Comparison of ENCODE assay signal across 19 cellular contexts in genomic region chrX:68589372-68589753, GRCh38. TPM values are rescaled to one million over a fixed set of nuclear protein-coding genes. Genes with fewer than 3 reads are reported as not detected.
DNase-seq lines count a peak whose midpoint lies in the region; ATAC-seq, FAIRE-seq and TF ChIP-seq lines count a peak whose summit lies in the region.
"Had no signal": no experiment of that assay in that cellular context is flagged by ENCODE, and none has a peak within 500 bp of the region (broad histone marks: within the 10 kb centered on the region; RNA-seq: fewer than 3 reads in every experiment).

No MANE protein-coding gene starts in this region.

- H2BK5ac ChIP-seq in trophoblast cell (ENCODE audit: low read depth, low read length, poor library complexity), result no peak overlapping the region

- H3K4me1 ChIP-seq in HepG2 (ENCODE audit: insufficient read depth, low read length), result no peaks in the 10 kb centered on the region
- no peaks in the 10 kb centered on the region for H3K4me1 ChIP-seq in right lobe of liver
- peaks cover 16% of the 10 kb centered on the region for H3K4me1 ChIP-seq in PC-9 (replicated peaks; ENCODE audit: insufficient read depth)
- H3K4me1 ChIP-seq in K562 (replicated peaks in 1 of 2; ENCODE audit: control insufficient read depth in 2 of 2, insufficient read depth in 2 of 2, low read length in 2 of 2), result peaks cover 0 to 17% of the 10 kb centered on the region in 2 experiments; a peak in 2 of 5 replicates
- peaks cover 6 to 9% of the 10 kb centered on the region in 2 experiments for H3K4me1 ChIP-seq in trophoblast cell (ENCODE audit: control insufficient read depth in 1 of 2, insufficient read depth in 2 of 2, low read length in 2 of 2)
- H3K4me1 ChIP-seq: HAP-1 had no signal

- peaks cover 4% of the 10 kb centered on the region for H3K79me1 ChIP-seq in trophoblast cell (ENCODE audit: low read length)

- H3K23ac ChIP-seq in trophoblast cell (ENCODE audit: low read length), result no peak overlapping the region

- peaks cover 14% of the 10 kb centered on the region for H3K9me3 Mint-ChIP-seq in osteocyte (ENCODE audit: unreplicated experiment)

- H3K27ac ChIP-seq in HepG2 (ENCODE audit: extremely low read length, insufficient read depth, low read length), result no peak overlapping the region
- H3K27ac ChIP-seq in right lobe of liver, result no peak overlapping the region
- peak overlapping the region; percentile 72 for H3K27ac ChIP-seq in PC-9
- peak overlapping the region; percentile 76 for H3K27ac ChIP-seq in K562 (ENCODE audit: extremely low read depth, low read depth, low read length)
- peak overlapping the region; percentile 53 for H3K27ac ChIP-seq in trophoblast cell (ENCODE audit: low read depth, low read length)
- H3K27ac ChIP-seq: BLaER1 treated with 17β-estradiol and CSF1 and Interleukin-3, amounts not matched to agents 10 nM and 100 nM; GM23248; HL-60 had no signal

- no peaks in the 10 kb centered on the region for H3K27me3 Mint-ChIP-seq in osteocyte (ENCODE audit: unreplicated experiment)
- H3K27me3 Mint-ChIP-seq: B cell had no signal

- H3K4me3 ChIP-seq in HepG2 (replicated peaks in 1 of 3; ENCODE audit: insufficient read depth in 1 of 3, low read depth in 2 of 3, low read length in 3 of 3), result no peak overlapping the region
- no peak overlapping the region for H3K4me3 ChIP-seq in right lobe of liver
- no peak overlapping the region for H3K4me3 ChIP-seq in PC-9
- H3K4me3 ChIP-seq in K562, result no peak overlapping the region
- no peak overlapping the region for H3K4me3 ChIP-seq in trophoblast cell (ENCODE audit: low read depth, low read length)
- H3K4me3 ChIP-seq: BLaER1 treated with 17β-estradiol and CSF1 and Interleukin-3, amounts not matched to agents 10 nM and 100 nM; GM12878; GM23248; HAP-1 had no signal

- TF ChIP-seq RAD21 in HepG2 (CRISPR knock-in tag; IDR thresholded peaks at IDR 0.05) (no peak), K562 (CRISPR knock-in tag; conservative IDR thresholded peaks at IDR 0.05 in 1 of 2, IDR thresholded peaks at IDR 0.05 in 1 of 2) (0 out of 4 replicates have a peak, but pooled peaks of 1 of the 2 experiments have one; percentile 6)

- H3K27me3 ChIP-seq in HepG2 (ENCODE audit: control insufficient read depth in 1 of 2, insufficient read depth in 2 of 2, low read length in 2 of 2), result no peaks in the 10 kb centered on the region
- no peaks in the 10 kb centered on the region for H3K27me3 ChIP-seq in right lobe of liver
- H3K27me3 ChIP-seq in PC-9 (ENCODE audit: insufficient read depth, low read depth), result no peaks in the 10 kb centered on the region
- no peaks in the 10 kb centered on the region for H3K27me3 ChIP-seq in K562 (ENCODE audit: control insufficient read depth in 2 of 2, insufficient read depth in 2 of 2, low read length in 2 of 2)
- H3K27me3 ChIP-seq in trophoblast cell (ENCODE audit: insufficient read depth, low read length), result no peaks in the 10 kb centered on the region

- CTCF ChIA-PET in HepG2 (lab: Yijun Ruan, JAX; ENCODE audit: low intra/inter-chr PET ratio, low total read pairs) (no interaction called here), PC-9 (lab: Charles Lee) (no interaction called here), K562 (lab: Yijun Ruan, JAX; ENCODE audit: low intra/inter-chr PET ratio) (no interaction called here)

- no peaks in the 10 kb centered on the region for H3K79me2 ChIP-seq in HepG2 (ENCODE audit: insufficient read depth, low read length)
- no peaks in the 10 kb centered on the region for H3K79me2 ChIP-seq in PC-9 (ENCODE audit: low read depth)
- no peaks in the 10 kb centered on the region for H3K79me2 ChIP-seq in K562 (ENCODE audit: control insufficient read depth, insufficient read depth, low read length)
- H3K79me2 ChIP-seq in trophoblast cell (ENCODE audit: control insufficient read depth, insufficient read depth, low read length, poor library complexity), result no peaks in the 10 kb centered on the region

- H4K20me1 ChIP-seq in HepG2 (ENCODE audit: insufficient read depth, low read length) (no peaks in the 10 kb centered on the region), PC-9 (ENCODE audit: insufficient read depth) (no peaks in the 10 kb centered on the region), K562 (replicated peaks; ENCODE audit: control insufficient read depth, insufficient read depth, low read length) (no peaks in the 10 kb centered on the region)
- H4K20me1 ChIP-seq: BLaER1 treated with 17β-estradiol and CSF1 and Interleukin-3, amounts not matched to agents 10 nM and 100 nM had no signal

- H3K18ac ChIP-seq in trophoblast cell (ENCODE audit: low read length), result no peak overlapping the region

- BruUV-seq in HepG2 (replicated peaks; lab: Mats Ljungman, UMichigan) (no TSS peak), PC-9 (replicated peaks; lab: Mats Ljungman, UMichigan) (no TSS peak), K562 (replicated peaks; lab: Mats Ljungman, UMichigan) (no TSS peak)

- H3K36me3 ChIP-seq in HepG2 (replicated peaks in 1 of 2; ENCODE audit: control insufficient read depth in 1 of 2, insufficient read depth in 2 of 2, low read length in 2 of 2) (no peaks in the 10 kb centered on the region), right lobe of liver (no peaks in the 10 kb centered on the region), PC-9 (ENCODE audit: low read depth) (no peaks in the 10 kb centered on the region), K562 (ENCODE audit: control insufficient read depth, insufficient read depth, low read length) (no peaks in the 10 kb centered on the region), trophoblast cell (ENCODE audit: control insufficient read depth in 1 of 2, insufficient read depth in 2 of 2, low read length in 2 of 2) (peaks cover 0 to 3% of the 10 kb centered on the region in 2 experiments)
- H3K36me3 ChIP-seq: BLaER1 treated with 17β-estradiol and CSF1 and Interleukin-3, amounts not matched to agents 10 nM and 100 nM; HAP-1 had no signal

- 0 out of 2 replicates have a peak, but pooled peaks cover 3% of the 10 kb centered on the region for H3F3A ChIP-seq in PC-9 (ENCODE audit: insufficient read depth, low read depth)

- no peak for TF ChIP-seq EP300 in HepG2 (IDR thresholded peaks at IDR 0.05; ENCODE audit: low read depth in 2 of 2, low read length in 2 of 2)
- TF ChIP-seq EP300 in HepG2 (CRISPR knock-in tag; IDR thresholded peaks at IDR 0.05; ENCODE audit: borderline replicate concordance), result no peak
- TF ChIP-seq EP300 in K562 (IDR thresholded peaks at IDR 0.05; ENCODE audit: low read length), result no peak

- ATAC-seq in HepG2 (peak; percentile 53), right lobe of liver (no peak), K562 (peak; percentile 46)
- ATAC-seq: CD8-positive, alpha-beta T cell; GM12878 had no signal

- POLR2A ChIA-PET in HepG2 (lab: Yijun Ruan, JAX), result no interaction called here
- POLR2A ChIA-PET in PC-9 (lab: Charles Lee; ENCODE audit: unreplicated experiment), result interaction anchor here (0.6 kb wide), 2 partner anchors 18 to 240 kb away, joined by 4 to 6 read pairs; partner anchors contain the start of gene EFNB1
- POLR2A ChIA-PET in K562 (lab: Yijun Ruan, JAX), result interaction anchor here (0.5 to 1.2 kb wide), 2 partner anchors 17 to 46 kb away, joined by 3 to 5 read pairs; no protein-coding TSS in a partner anchor

- H3K36me3 Mint-ChIP-seq in osteocyte (ENCODE audit: unreplicated experiment), result no peaks in the 10 kb centered on the region

- H3K9me3 ChIP-seq in HepG2 (ENCODE audit: low read length) (no peaks in the 10 kb centered on the region), right lobe of liver (no peaks in the 10 kb centered on the region), PC-9 (ENCODE audit: insufficient read depth, low read depth) (no peaks in the 10 kb centered on the region; the same call in 1 of the 2 replicates), K562 (replicated peaks; ENCODE audit: control insufficient read depth, insufficient read depth, low read depth, low read length) (no peaks in the 10 kb centered on the region; the same call in 1 of the 2 replicates), trophoblast cell (ENCODE audit: insufficient read depth, low read depth, low read length) (no peaks in the 10 kb centered on the region)
- H3K9me3 ChIP-seq: HAP-1 had no signal

- DNase-seq in HepG2 (ENCODE audit: low spot score) (no peak), right lobe of liver (no peak), PC-9 (no peak), K562 (ENCODE audit: extremely low read depth in 1 of 4, low spot score in 3 of 4) (no peak), trophoblast cell (no peak), NCI-H1694 treated with DMSO at 0.1 percent for 48 hours (lab: John Stamatoyannopoulos, UW) (no peak), osteocyte (ENCODE audit: extremely low spot score, unreplicated experiment) (no peak)
- DNase-seq in activated CD4-positive, CD25-positive, alpha-beta regulatory T cell (lab: John Stamatoyannopoulos, UW), result no peak
- DNase-seq: Calu3; CD8-positive, alpha-beta T cell; DMS79 treated with DMSO at 0.1 percent for 48 hours had no signal

- no peaks in the 10 kb centered on the region for H3K9me1 ChIP-seq in K562 (ENCODE audit: control insufficient read depth, insufficient read depth, low read length)

- peak overlapping the region; percentile 82 for H4K91ac ChIP-seq in trophoblast cell (ENCODE audit: low read depth, low read length)

- peak overlapping the region; percentile 85 for H2BK12ac ChIP-seq in trophoblast cell (ENCODE audit: low read length)

- H3K4me2 ChIP-seq in HepG2 (ENCODE audit: low read depth, low read length) (no peak overlapping the region), PC-9 (0 out of 2 replicates have a peak overlapping the region, but pooled peaks have one; percentile 28), K562 (ENCODE audit: insufficient read depth, low read length) (no peak overlapping the region), trophoblast cell (ENCODE audit: low read length) (no peak overlapping the region)
- H3K4me2 ChIP-seq: BLaER1 treated with 17β-estradiol and CSF1 and Interleukin-3, amounts not matched to agents 10 nM and 100 nM had no signal

- H4K12ac ChIP-seq in trophoblast cell (ENCODE audit: low read depth, low read length), result no peak overlapping the region

- H3K27ac Mint-ChIP-seq in osteocyte (ENCODE audit: unreplicated experiment), result no peak overlapping the region
- H3K27ac Mint-ChIP-seq: B cell; CD8-positive, alpha-beta T cell; IgD-negative memory B cell had no signal

- H3K4me1 Mint-ChIP-seq in osteocyte (ENCODE audit: unreplicated experiment), result no peaks in the 10 kb centered on the region
- H3K4me1 Mint-ChIP-seq: B cell, IgD-negative memory B cell had no signal

- H3K4ac ChIP-seq in trophoblast cell (ENCODE audit: low read depth, low read length), result no peak overlapping the region

- intact Hi-C loops in HepG2 (cut with micrococcal nuclease; ENCODE audit: unreplicated experiment), result no loop called here
- intact Hi-C loops in right lobe of liver (cut with DNase I), result no loop called here
- intact Hi-C loops in PC-9 (cut with micrococcal nuclease; ENCODE audit: unreplicated experiment), result no loop called here
- intact Hi-C loops in K562 (cut with micrococcal nuclease), result no loop called here

- FAIRE-seq in HepG2 (lab: Jason Lieb, UNC), result no peak
- peak; percentile 15 for FAIRE-seq in K562 (lab: Jason Lieb, UNC)
- FAIRE-seq: GM12878, GM18507 had no signal

- H2AFZ ChIP-seq in HepG2 (ENCODE audit: low read length) (no peak overlapping the region), PC-9 (peak overlapping the region; percentile 52; the same call in 1 of the 2 replicates), K562 (ENCODE audit: low read depth, low read length) (peak overlapping the region; percentile 90), trophoblast cell (ENCODE audit: insufficient read depth, low read length, poor library complexity) (no peak overlapping the region)
- H2AFZ ChIP-seq: GM23248 had no signal

- TF ChIP-seq CTCF in HepG2 (CRISPR knock-in tag; IDR thresholded peaks at IDR 0.05) (no peak), right lobe of liver (IDR thresholded peaks at IDR 0.05) (no peak), PC-9 (conservative IDR thresholded peaks at IDR 0.05) (no peak), K562 (IDR thresholded peaks at IDR 0.05 in 2 of 3, conservative IDR thresholded peaks at IDR 0.05 in 1 of 3; ENCODE audit: insufficient read depth in 2 of 3, low read depth in 1 of 3, low read length in 3 of 3) (no peak), osteocyte (IDR thresholded peaks at IDR 0.05) (no peak)

- no peak overlapping the region for H2AK5ac ChIP-seq in trophoblast cell (ENCODE audit: low read length)

- peak overlapping the region; percentile 49 for H2BK120ac ChIP-seq in trophoblast cell (ENCODE audit: insufficient read depth, low read length, poor library complexity)

- no peak overlapping the region for H3K14ac ChIP-seq in trophoblast cell (ENCODE audit: low read length)

- H4K8ac ChIP-seq in trophoblast cell (ENCODE audit: low read depth, low read length), result no peak overlapping the region

- in situ Hi-C loops in HepG2 (cut with HindIII; ENCODE audit: extremely low pct_ligation_motif_present, low pct_unique_long_range_greater_than_20kb) (no loop called here), K562 (cut with MboI) (no loop called here)

- H3K9ac ChIP-seq in HepG2 (ENCODE audit: insufficient read depth, low read depth, low read length), result no peak overlapping the region
- peak overlapping the region; percentile 46 to 78; a peak in 3 of 4 replicates for H3K9ac ChIP-seq in K562 (ENCODE audit: insufficient read depth in 1 of 2, low read depth in 2 of 2, low read length in 2 of 2)
- no peak overlapping the region for H3K9ac ChIP-seq in trophoblast cell (ENCODE audit: low read length)
- H3K9ac ChIP-seq: BLaER1 treated with 17β-estradiol and CSF1 and Interleukin-3, amounts not matched to agents 10 nM and 100 nM; GM23248 had no signal

- H3K4me3 Mint-ChIP-seq in osteocyte (ENCODE audit: unreplicated experiment), result no peak overlapping the region
- H3K4me3 Mint-ChIP-seq: B cell; CD8-positive, alpha-beta T cell; IgD-negative memory B cell had no signal

- TF ChIP-seq POLR2A in HepG2 (IDR thresholded peaks at IDR 0.05; ENCODE audit: insufficient read depth in 1 of 2, low read depth in 2 of 2, low read length in 2 of 2), result no peak
- TF ChIP-seq POLR2A in right lobe of liver (IDR thresholded peaks at IDR 0.05), result no peak
- no peak for TF ChIP-seq POLR2A in K562 (conservative IDR thresholded peaks at IDR 0.05)

- H3K9me2 ChIP-seq in PC-9 (ENCODE audit: insufficient read depth), result no peaks in the 10 kb centered on the region

RNA-seq across cellular contexts. Expression of gene STARD8, which starts 58.1 kb away (rescaled TPM):
- total RNA-seq in HepG2 (2016; rRNA removed; fragmentation: Illumina TruSeq; extraction: Trizol), result 0.02 TPM in 1 of 2 replicates, not detected in the other
- total RNA-seq in HepG2 (2016; cell fraction: cytosol; rRNA removed; fragmentation: Illumina TruSeq; extraction: Trizol; ENCODE audit: low read depth), result not detected in 2 replicates
- not detected in 2 replicates for total RNA-seq in HepG2 (2016; cell fraction: insoluble cytoplasmic fraction; rRNA removed; fragmentation: Illumina TruSeq; extraction: Trizol)
- total RNA-seq in HepG2 (2016; cell fraction: membrane; rRNA removed; fragmentation: Illumina TruSeq; extraction: Trizol), result not detected in 2 replicates
- not detected in 2 replicates for total RNA-seq in HepG2 (2016; cell fraction: nucleus; rRNA removed; fragmentation: Illumina TruSeq; extraction: Trizol)
- 0.09 and 0.10 TPM in 2 replicates for polyA plus RNA-seq in HepG2 (2011; rRNA removed)
- polyA plus RNA-seq in HepG2 (2011; cell fraction: cytosol; rRNA removed), result 0.03 and 0.15 TPM in 2 replicates
- polyA plus RNA-seq in HepG2 (2011; cell fraction: nucleus; rRNA removed), result 0.23 and 0.26 TPM in 2 replicates
- polyA plus RNA-seq in HepG2 (2012), result 0.03 and 0.05 TPM in 2 replicates
- not detected in 2 replicates for polyA plus RNA-seq in HepG2 (2016; cell fraction: cytosol; fragmentation: Illumina TruSeq; extraction: Trizol; ENCODE audit: low read depth)
- not detected in 2 replicates for polyA plus RNA-seq in HepG2 (2016; cell fraction: insoluble cytoplasmic fraction; fragmentation: Illumina TruSeq; extraction: Trizol; ENCODE audit: low read depth)
- polyA plus RNA-seq in HepG2 (2016; cell fraction: membrane; fragmentation: Illumina TruSeq; extraction: Trizol; ENCODE audit: low read depth), result not detected in 2 replicates
- polyA plus RNA-seq in HepG2 (2016; cell fraction: nucleus; fragmentation: Illumina TruSeq; extraction: Trizol; ENCODE audit: insufficient read depth, low read depth), result not detected in 2 replicates
- polyA minus RNA-seq in HepG2 (2011; rRNA and poly(A)+ RNA removed; ENCODE audit: low replicate concordance), result 0.22 and 4.6 TPM in 2 replicates
- polyA minus RNA-seq in HepG2 (2011; cell fraction: cytosol; rRNA and poly(A)+ RNA removed), result not detected in 2 replicates
- 0.12 and 0.13 TPM in 2 replicates for polyA minus RNA-seq in HepG2 (2011; cell fraction: nucleus; rRNA and poly(A)+ RNA removed)
- total RNA-seq in right lobe of liver, result 10 to 100 TPM in 1 of 6 experiments, 1 to 10 TPM in 5; 6.6 to 11.5 (median 7.6) TPM
- 1.6 and 2.2 TPM in 2 replicates for total RNA-seq in PC-9 (2021)
- 38.1 and 60.0 TPM in 2 replicates for total RNA-seq in K562 (2011; cell fraction: chromatin; rRNA removed; ENCODE audit: low replicate concordance)
- total RNA-seq in K562 (2011; cell fraction: nucleolus; rRNA removed), result 38.0 TPM in 2 replicates
- 29.8 and 33.7 TPM in 2 replicates for total RNA-seq in K562 (2011; cell fraction: nucleoplasm; rRNA removed)
- 19.9 and 27.1 TPM in 2 replicates for total RNA-seq in K562 (2014; rRNA removed)
- 8.0 and 9.1 TPM in 2 replicates for total RNA-seq in K562 (2014; rRNA removed; fragmentation: Illumina TruSeq; extraction: Trizol)
- 8.5 and 9.2 TPM in 2 replicates for total RNA-seq in K562 (2015; rRNA removed; fragmentation: Illumina TruSeq; extraction: Trizol)
- total RNA-seq in K562 (2021), result 30.2 and 35.0 TPM in 2 replicates
- polyA plus RNA-seq in K562 (2011; rRNA removed), result 18.6 and 20.1 TPM in 2 replicates
- 19.5 and 27.1 TPM in 2 replicates for polyA plus RNA-seq in K562 (2011; cell fraction: cytosol; rRNA removed)
- polyA plus RNA-seq in K562 (2011; cell fraction: nucleus; rRNA removed), result 57.2 and 86.0 TPM in 2 replicates
- 16.9 and 20.5 TPM in 2 replicates for polyA plus RNA-seq in K562 (2012)
- polyA plus RNA-seq in K562 (2014; fragmentation: Illumina TruSeq; extraction: Trizol), result 15.9 and 21.4 TPM in 2 replicates
- polyA plus RNA-seq in K562 (2014; fragmentation: Nextera tagmentation; extraction: Ambion mirVana), result 1 to 10 TPM; 1.6 to 1.9 TPM
- polyA plus RNA-seq in K562 (2014; rRNA removed), result 17.7 and 18.4 TPM in 2 replicates
- 16.7 and 26.6 TPM in 2 replicates for polyA minus RNA-seq in K562 (2011; rRNA and poly(A)+ RNA removed)
- 23.9 and 27.2 TPM in 2 replicates for polyA minus RNA-seq in K562 (2011; cell fraction: cytosol; rRNA and poly(A)+ RNA removed)
- polyA minus RNA-seq in K562 (2011; cell fraction: nucleus; rRNA and poly(A)+ RNA removed), result 15.7 and 16.7 TPM in 2 replicates
- polyA plus RNA-seq in trophoblast cell (2013), result 2.8 and 2.9 TPM in 2 replicates
- 1.4 and 1.7 TPM in 2 replicates for total RNA-seq in osteocyte
- total RNA-seq: CD8-positive, alpha-beta T cell had no signal

Comparison
In these comparisons a context has a peak if more than half of its experiments do, and no peak if none do; other contexts are left out.
1. ATAC-seq: peak in HepG2 (single experiment) and K562 (single experiment); none in right lobe of liver (0 of 4).
2. H2AFZ ChIP-seq: peak in PC-9 (single experiment) and K562 (single experiment); none in HepG2 (single experiment) and trophoblast cell (single experiment).
3. H3K27ac ChIP-seq: peak in PC-9 (single experiment), K562 (single experiment) and trophoblast cell (single experiment); none in HepG2 (single experiment) and right lobe of liver (0 of 3).
4. H3K9ac ChIP-seq: peak in K562 (2 of 2); none in HepG2 (single experiment) and trophoblast cell (single experiment).
5. Of the 241 proteins assayed by ChIP-seq in both HepG2 and K562: peak only in HepG2: none; only in K562: ZFX; in both: PRDM10; in neither: 238; mixed calls (peak in some experiments, not most) for 1.